Comparison of ENCODE assay signal across 14 cellular contexts in genomic region chr17:34850023-34850422, GRCh38.
"Had no signal": no experiment of that assay in that cellular context is flagged by ENCODE, and none has a peak within 500 bp of the region (broad histone marks: within the 10 kb centered on the region; RNA-seq: fewer than 3 reads in every experiment).

No MANE protein-coding gene starts in this region.

- H3K27ac ChIP-seq: breast epithelium, gastrocnemius medialis, heart right ventricle, thyroid gland, vagina had no signal

- H3K4me1 ChIP-seq: breast epithelium, gastrocnemius medialis, thyroid gland, vagina had no signal

- ATAC-seq: activated naive CD4-positive, alpha-beta T cell treated with anti-CD3 and anti-CD28 coated beads, Interleukin-2, amount 50 U/mL, for 72 hours; activated T-cell treated with anti-CD3 and anti-CD28 coated beads, Interleukin-2, amount 50 U/mL, for 4 hours; esophagus mucosa; gastrocnemius medialis; heart right ventricle; left ventricle myocardium superior had no signal

- H3K27me3 ChIP-seq: breast epithelium, gastrocnemius medialis, thyroid gland, vagina had no signal

- H3K9me3 ChIP-seq: breast epithelium, gastrocnemius medialis, heart right ventricle, thyroid gland, vagina had no signal

- H3K36me3 ChIP-seq: breast epithelium, gastrocnemius medialis, heart right ventricle, thyroid gland, vagina had no signal

- DNase-seq: activated CD4-positive, alpha-beta memory T cell treated with anti-CD3 and anti-CD28 coated beads for 36 hours; activated T-cell treated with anti-CD3 and anti-CD28 coated beads, Interleukin-2, amount 50 U/mL, for 4 hours; anterior cingulate cortex; gastrocnemius medialis; heart right ventricle; kidney; left ventricle myocardium superior; retina; T1000; thyroid gland had no signal

- H3K4me3 ChIP-seq: breast epithelium, gastrocnemius medialis, heart right ventricle, thyroid gland, vagina had no signal
